2 cellular contexts compared by ENCODE assay signal in the genomic region with DNA sequence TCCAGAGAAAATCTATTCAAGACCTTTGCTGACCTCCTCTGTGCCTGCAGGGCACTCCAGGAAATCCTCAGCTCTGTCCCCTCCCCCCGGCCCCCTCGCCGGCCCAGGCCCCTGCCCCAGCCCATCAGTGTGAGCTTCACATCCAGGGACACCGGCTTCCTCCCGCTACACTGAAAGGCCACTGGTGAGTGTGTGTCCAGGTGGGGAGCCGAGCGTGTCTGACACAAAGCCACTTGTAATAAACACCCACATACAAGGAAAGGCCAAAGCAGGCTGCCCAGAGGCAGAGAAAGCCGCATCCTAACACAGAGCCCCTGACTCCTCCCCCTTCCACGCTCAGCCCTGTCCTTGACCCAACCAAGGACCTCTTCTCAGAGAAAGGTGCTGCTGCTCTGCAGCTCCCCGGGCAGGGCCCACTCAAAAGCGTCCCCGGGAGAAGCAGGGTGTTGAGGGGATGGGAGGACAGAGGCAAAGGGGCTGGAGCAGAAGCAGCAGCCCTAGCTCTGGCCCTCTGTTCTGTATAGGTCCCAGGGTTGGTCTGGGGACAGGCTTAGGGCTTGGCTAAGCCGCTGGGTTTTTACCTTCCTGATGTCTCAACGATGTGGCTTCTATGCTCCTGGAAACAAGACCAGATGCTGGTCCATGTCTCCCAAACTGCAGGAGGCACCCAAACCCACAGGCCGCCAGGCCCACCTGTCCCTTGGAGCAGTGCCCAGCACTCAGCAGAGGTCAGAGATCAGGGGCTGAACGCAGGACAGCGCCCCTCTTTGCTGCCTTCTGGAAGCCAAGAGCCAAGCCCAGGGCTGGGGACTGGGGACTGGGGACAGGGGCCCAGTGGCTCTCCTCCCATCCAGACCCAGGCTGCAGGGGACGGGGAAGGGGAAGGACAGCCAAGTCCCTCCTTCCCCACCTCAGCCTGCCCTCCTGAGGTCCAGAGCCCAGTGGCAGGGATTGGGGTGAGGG.
TF ChIP-seq lines count a peak whose summit lies in the region.

No MANE protein-coding gene starts in this region.

TF ChIP-seq in SK-N-SH, 30 proteins besides CTCF, POLR2A, EP300 and RAD21 (continued from another document):
- TF ChIP-seq, protein P1, sequence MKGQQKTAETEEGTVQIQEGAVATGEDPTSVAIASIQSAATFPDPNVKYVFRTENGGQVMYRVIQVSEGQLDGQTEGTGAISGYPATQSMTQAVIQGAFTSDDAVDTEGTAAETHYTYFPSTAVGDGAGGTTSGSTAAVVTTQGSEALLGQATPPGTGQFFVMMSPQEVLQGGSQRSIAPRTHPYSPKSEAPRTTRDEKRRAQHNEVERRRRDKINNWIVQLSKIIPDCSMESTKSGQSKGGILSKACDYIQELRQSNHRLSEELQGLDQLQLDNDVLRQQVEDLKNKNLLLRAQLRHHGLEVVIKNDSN (IDR thresholded peaks at IDR 0.05; ENCODE audit: borderline replicate concordance, low read depth): no peak
- TF ChIP-seq FOXJ3 (CRISPR knock-in tag; IDR thresholded peaks at IDR 0.05) (no peak), RFX5 (IDR thresholded peaks at IDR 0.05; ENCODE audit: low read length) (no peak), SIN3A (IDR thresholded peaks at IDR 0.05; ENCODE audit: borderline replicate concordance, low read depth, low read length) (no peak), MEF2A (IDR thresholded peaks at IDR 0.05; ENCODE audit: borderline replicate concordance, low read depth) (no peak), YY1 (IDR thresholded peaks at IDR 0.05; ENCODE audit: low read depth) (no peak), POLR2AphosphoS5 (IDR thresholded peaks at IDR 0.05; ENCODE audit: low read depth, low read length) (no peak), TCF12 (IDR thresholded peaks at IDR 0.05) (no peak), RXRA (IDR thresholded peaks at IDR 0.05; ENCODE audit: borderline replicate concordance, low read depth) (no peak), RCOR1 (IDR thresholded peaks at IDR 0.05; ENCODE audit: low read length) (no peak), EZH2phosphoT487 (IDR thresholded peaks at IDR 0.05; ENCODE audit: borderline replicate concordance, low read depth) (no peak)
- TF ChIP-seq, protein P2, sequence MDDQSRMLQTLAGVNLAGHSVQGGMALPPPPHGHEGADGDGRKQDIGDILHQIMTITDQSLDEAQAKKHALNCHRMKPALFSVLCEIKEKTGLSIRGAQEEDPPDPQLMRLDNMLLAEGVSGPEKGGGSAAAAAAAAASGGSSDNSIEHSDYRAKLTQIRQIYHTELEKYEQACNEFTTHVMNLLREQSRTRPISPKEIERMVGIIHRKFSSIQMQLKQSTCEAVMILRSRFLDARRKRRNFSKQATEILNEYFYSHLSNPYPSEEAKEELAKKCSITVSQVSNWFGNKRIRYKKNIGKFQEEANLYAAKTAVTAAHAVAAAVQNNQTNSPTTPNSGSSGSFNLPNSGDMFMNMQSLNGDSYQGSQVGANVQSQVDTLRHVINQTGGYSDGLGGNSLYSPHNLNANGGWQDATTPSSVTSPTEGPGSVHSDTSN (IDR thresholded peaks at IDR 0.05): no peak
- TF ChIP-seq, protein P3, sequence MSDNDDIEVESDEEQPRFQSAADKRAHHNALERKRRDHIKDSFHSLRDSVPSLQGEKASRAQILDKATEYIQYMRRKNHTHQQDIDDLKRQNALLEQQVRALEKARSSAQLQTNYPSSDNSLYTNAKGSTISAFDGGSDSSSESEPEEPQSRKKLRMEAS (IDR thresholded peaks at IDR 0.05; ENCODE audit: low read depth): no peak
- TF ChIP-seq, protein P4, sequence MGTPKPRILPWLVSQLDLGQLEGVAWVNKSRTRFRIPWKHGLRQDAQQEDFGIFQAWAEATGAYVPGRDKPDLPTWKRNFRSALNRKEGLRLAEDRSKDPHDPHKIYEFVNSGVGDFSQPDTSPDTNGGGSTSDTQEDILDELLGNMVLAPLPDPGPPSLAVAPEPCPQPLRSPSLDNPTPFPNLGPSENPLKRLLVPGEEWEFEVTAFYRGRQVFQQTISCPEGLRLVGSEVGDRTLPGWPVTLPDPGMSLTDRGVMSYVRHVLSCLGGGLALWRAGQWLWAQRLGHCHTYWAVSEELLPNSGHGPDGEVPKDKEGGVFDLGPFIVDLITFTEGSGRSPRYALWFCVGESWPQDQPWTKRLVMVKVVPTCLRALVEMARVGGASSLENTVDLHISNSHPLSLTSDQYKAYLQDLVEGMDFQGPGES (IDR thresholded peaks at IDR 0.05; ENCODE audit: low read depth, low read length): no peak
- TF ChIP-seq, protein P5, sequence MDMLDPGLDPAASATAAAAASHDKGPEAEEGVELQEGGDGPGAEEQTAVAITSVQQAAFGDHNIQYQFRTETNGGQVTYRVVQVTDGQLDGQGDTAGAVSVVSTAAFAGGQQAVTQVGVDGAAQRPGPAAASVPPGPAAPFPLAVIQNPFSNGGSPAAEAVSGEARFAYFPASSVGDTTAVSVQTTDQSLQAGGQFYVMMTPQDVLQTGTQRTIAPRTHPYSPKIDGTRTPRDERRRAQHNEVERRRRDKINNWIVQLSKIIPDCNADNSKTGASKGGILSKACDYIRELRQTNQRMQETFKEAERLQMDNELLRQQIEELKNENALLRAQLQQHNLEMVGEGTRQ (IDR thresholded peaks at IDR 0.05; ENCODE audit: borderline replicate concordance, low read depth, low read length): no peak

TF ChIP-seq in SK-N-SH treated with all-trans-retinoic acid at 6 μM for 48 hours, 23 proteins besides CTCF, POLR2A, EP300 and RAD21:
- TF ChIP-seq, protein P6, sequence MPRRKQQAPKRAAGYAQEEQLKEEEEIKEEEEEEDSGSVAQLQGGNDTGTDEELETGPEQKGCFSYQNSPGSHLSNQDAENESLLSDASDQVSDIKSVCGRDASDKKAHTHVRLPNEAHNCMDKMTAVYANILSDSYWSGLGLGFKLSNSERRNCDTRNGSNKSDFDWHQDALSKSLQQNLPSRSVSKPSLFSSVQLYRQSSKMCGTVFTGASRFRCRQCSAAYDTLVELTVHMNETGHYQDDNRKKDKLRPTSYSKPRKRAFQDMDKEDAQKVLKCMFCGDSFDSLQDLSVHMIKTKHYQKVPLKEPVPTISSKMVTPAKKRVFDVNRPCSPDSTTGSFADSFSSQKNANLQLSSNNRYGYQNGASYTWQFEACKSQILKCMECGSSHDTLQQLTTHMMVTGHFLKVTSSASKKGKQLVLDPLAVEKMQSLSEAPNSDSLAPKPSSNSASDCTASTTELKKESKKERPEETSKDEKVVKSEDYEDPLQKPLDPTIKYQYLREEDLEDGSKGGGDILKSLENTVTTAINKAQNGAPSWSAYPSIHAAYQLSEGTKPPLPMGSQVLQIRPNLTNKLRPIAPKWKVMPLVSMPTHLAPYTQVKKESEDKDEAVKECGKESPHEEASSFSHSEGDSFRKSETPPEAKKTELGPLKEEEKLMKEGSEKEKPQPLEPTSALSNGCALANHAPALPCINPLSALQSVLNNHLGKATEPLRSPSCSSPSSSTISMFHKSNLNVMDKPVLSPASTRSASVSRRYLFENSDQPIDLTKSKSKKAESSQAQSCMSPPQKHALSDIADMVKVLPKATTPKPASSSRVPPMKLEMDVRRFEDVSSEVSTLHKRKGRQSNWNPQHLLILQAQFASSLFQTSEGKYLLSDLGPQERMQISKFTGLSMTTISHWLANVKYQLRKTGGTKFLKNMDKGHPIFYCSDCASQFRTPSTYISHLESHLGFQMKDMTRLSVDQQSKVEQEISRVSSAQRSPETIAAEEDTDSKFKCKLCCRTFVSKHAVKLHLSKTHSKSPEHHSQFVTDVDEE (CRISPR knock-in tag; IDR thresholded peaks at IDR 0.05): no peak
- TF ChIP-seq BACH2 (CRISPR knock-in tag; IDR thresholded peaks at IDR 0.05; ENCODE audit: borderline replicate concordance) (no peak), PPARA (CRISPR knock-in tag; IDR thresholded peaks at IDR 0.05; ENCODE audit: borderline replicate concordance) (no peak), ZC3H10 (CRISPR knock-in tag; IDR thresholded peaks at IDR 0.05) (no peak), GLIS3 (CRISPR knock-in tag; IDR thresholded peaks at IDR 0.05) (no peak), ISL1 (CRISPR knock-in tag; IDR thresholded peaks at IDR 0.05) (no peak), TCF4 (CRISPR knock-in tag; IDR thresholded peaks at IDR 0.05; ENCODE audit: borderline replicate concordance) (no peak), ZNF565 (CRISPR knock-in tag; conservative IDR thresholded peaks at IDR 0.05; ENCODE audit: low read depth) (no peak), ZNF8 (CRISPR knock-in tag; IDR thresholded peaks at IDR 0.05) (no peak)
- TF ChIP-seq, protein P7, sequence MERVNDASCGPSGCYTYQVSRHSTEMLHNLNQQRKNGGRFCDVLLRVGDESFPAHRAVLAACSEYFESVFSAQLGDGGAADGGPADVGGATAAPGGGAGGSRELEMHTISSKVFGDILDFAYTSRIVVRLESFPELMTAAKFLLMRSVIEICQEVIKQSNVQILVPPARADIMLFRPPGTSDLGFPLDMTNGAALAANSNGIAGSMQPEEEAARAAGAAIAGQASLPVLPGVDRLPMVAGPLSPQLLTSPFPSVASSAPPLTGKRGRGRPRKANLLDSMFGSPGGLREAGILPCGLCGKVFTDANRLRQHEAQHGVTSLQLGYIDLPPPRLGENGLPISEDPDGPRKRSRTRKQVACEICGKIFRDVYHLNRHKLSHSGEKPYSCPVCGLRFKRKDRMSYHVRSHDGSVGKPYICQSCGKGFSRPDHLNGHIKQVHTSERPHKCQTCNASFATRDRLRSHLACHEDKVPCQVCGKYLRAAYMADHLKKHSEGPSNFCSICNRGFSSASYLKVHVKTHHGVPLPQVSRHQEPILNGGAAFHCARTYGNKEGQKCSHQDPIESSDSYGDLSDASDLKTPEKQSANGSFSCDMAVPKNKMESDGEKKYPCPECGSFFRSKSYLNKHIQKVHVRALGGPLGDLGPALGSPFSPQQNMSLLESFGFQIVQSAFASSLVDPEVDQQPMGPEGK (CRISPR knock-in tag; IDR thresholded peaks at IDR 0.05; ENCODE audit: borderline replicate concordance): no peak
- TF ChIP-seq, protein P8, sequence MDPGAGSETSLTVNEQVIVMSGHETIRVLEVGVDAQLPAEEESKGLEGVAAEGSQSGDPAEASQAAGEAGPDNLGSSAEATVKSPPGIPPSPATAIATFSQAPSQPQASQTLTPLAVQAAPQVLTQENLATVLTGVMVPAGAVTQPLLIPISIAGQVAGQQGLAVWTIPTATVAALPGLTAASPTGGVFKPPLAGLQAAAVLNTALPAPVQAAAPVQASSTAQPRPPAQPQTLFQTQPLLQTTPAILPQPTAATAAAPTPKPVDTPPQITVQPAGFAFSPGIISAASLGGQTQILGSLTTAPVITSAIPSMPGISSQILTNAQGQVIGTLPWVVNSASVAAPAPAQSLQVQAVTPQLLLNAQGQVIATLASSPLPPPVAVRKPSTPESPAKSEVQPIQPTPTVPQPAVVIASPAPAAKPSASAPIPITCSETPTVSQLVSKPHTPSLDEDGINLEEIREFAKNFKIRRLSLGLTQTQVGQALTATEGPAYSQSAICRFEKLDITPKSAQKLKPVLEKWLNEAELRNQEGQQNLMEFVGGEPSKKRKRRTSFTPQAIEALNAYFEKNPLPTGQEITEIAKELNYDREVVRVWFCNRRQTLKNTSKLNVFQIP (CRISPR knock-in tag; IDR thresholded peaks at IDR 0.05; ENCODE audit: borderline replicate concordance, low read depth): no peak
- TF ChIP-seq, protein P9, sequence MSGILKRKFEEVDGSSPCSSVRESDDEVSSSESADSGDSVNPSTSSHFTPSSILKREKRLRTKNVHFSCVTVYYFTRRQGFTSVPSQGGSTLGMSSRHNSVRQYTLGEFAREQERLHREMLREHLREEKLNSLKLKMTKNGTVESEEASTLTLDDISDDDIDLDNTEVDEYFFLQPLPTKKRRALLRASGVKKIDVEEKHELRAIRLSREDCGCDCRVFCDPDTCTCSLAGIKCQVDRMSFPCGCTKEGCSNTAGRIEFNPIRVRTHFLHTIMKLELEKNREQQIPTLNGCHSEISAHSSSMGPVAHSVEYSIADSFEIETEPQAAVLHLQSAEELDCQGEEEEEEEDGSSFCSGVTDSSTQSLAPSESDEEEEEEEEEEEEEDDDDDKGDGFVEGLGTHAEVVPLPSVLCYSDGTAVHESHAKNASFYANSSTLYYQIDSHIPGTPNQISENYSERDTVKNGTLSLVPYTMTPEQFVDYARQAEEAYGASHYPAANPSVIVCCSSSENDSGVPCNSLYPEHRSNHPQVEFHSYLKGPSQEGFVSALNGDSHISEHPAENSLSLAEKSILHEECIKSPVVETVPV (CRISPR knock-in tag; IDR thresholded peaks at IDR 0.05): no peak
- TF ChIP-seq, protein P10, sequence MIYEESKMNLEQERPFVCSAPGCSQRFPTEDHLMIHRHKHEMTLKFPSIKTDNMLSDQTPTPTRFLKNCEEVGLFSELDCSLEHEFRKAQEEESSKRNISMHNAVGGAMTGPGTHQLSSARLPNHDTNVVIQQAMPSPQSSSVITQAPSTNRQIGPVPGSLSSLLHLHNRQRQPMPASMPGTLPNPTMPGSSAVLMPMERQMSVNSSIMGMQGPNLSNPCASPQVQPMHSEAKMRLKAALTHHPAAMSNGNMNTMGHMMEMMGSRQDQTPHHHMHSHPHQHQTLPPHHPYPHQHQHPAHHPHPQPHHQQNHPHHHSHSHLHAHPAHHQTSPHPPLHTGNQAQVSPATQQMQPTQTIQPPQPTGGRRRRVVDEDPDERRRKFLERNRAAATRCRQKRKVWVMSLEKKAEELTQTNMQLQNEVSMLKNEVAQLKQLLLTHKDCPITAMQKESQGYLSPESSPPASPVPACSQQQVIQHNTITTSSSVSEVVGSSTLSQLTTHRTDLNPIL (CRISPR knock-in tag; IDR thresholded peaks at IDR 0.05; ENCODE audit: low read depth): no peak
